ENCODE assay signal across 23 cellular contexts in the genomic region with DNA sequence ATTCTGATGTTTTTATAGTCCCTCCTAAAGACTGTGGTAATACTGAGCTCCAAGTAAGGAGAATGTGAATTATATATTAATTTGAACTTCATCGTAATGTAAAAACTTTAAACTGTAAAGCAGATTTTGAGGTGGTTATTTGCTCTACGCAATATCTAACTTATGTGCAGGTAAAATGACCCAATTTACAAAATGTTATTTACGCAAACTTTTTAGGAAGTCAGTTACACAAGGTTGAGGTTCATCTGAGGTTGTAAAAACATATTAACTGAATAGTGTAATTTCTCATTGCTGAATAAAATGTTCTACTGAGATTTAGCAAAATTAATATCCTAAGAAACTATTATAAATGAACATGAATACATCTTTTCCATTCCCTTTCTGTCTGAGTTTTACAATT.
"Had no signal": no experiment of that assay in that cellular context is flagged by ENCODE, and none has a peak within 500 bp of the region (broad histone marks: within the 10 kb centered on the region; RNA-seq: fewer than 3 reads in every experiment).

No MANE protein-coding gene starts in this region.

- H3K4me1 Mint-ChIP-seq: mesothelial cell of epicardium had no signal

- DNase-seq: dermis blood vessel endothelial cell; dorsolateral prefrontal cortex; effector CD4-positive, alpha-beta T cell; effector memory CD4-positive, alpha-beta T cell; foreskin keratinocyte; glutamatergic neuron; head of caudate nucleus; heart right ventricle; hippocampal formation; left cardiac atrium; left ventricle myocardium inferior; lower lobe of right lung; mesenchymal stem cell; mucosa of descending colon; naive thymus-derived CD4-positive, alpha-beta T cell had no signal

- H3K27ac Mint-ChIP-seq: mesothelial cell of epicardium had no signal

- H3K36me3 ChIP-seq: esophagus muscularis mucosa, heart right ventricle, left ventricle myocardium inferior, lower lobe of right lung had no signal

- H3K4me3 Mint-ChIP-seq: mesothelial cell of epicardium; naive thymus-derived CD4-positive, alpha-beta T cell had no signal

- ATAC-seq: foreskin keratinocyte; heart right ventricle; left cardiac atrium; lower lobe of right lung; mucosa of descending colon; naive thymus-derived CD4-positive, alpha-beta T cell had no signal

- H3K36me3 Mint-ChIP-seq: mesothelial cell of epicardium had no signal

- H3K27me3 ChIP-seq: dorsolateral prefrontal cortex, esophagus muscularis mucosa, foreskin keratinocyte, heart right ventricle had no signal

- FAIRE-seq: colon, endothelial cell of umbilical vein, frontal cortex, islet of Langerhans, keratinocyte had no signal

- H3K4me1 ChIP-seq: foreskin keratinocyte had no signal

- H3K9me3 ChIP-seq: esophagus muscularis mucosa, heart right ventricle, left ventricle myocardium inferior, lower lobe of right lung, mucosa of descending colon had no signal

- H3K4me3 ChIP-seq: coronary artery, dorsolateral prefrontal cortex, esophagus muscularis mucosa, heart right ventricle, left ventricle myocardium inferior, lower lobe of right lung, mucosa of descending colon had no signal

- H3K27me3 Mint-ChIP-seq: naive thymus-derived CD4-positive, alpha-beta T cell had no signal

- H3K27ac ChIP-seq: coronary artery, dorsolateral prefrontal cortex, esophagus muscularis mucosa, foreskin keratinocyte, heart right ventricle, left ventricle myocardium inferior, lower lobe of right lung had no signal
